Comparison of ENCODE assay signal across 13 cellular contexts in the genomic region with DNA sequence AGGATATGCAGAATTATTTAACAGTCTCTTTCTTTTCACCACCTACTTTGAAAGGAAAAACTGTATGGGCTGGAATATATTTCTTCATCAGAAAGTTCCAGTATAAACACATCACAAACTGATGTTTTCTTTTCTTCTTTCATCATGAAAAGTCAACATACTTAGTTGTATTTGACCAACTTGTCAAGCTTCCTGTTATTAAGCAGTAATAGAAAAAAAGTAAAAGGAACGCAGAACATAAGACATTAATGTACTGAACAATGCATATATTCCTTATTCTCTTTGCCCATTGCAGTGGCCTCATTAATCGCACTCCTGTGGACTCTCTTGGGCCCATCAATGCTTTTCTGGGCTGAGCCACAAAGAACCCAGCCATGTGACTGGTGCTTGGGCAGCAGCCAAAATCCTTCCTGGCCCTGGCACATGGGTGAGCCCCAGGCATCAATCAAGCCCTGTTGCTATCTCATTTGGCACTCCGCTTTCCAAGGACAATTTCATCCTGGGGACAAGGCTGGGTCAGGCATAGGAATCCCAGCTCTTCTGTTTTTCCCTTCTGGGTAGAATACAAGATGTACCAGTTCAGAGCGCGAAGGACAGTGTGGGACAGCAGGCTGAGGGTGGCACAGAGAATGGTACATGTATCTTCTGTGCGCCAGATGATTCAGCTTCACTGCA. TPM values are rescaled to one million over a fixed set of nuclear protein-coding genes. Genes with fewer than 3 reads are reported as not detected.
DNase-seq lines count a peak whose midpoint lies in the region; ATAC-seq and TF ChIP-seq lines count a peak whose summit lies in the region.
"Had no signal": no experiment of that assay in that cellular context is flagged by ENCODE, and none has a peak within 500 bp of the region (broad histone marks: within the 10 kb centered on the region; RNA-seq: fewer than 3 reads in every experiment).

No MANE protein-coding gene starts in this region.

- H3K14ac ChIP-seq in mesenchymal stem cell (ENCODE audit: low read length in 2 of 2) = peak overlapping the region in 1 of 2 experiments; percentile 3

- no peak overlapping the region for H3K23ac ChIP-seq in mesenchymal stem cell (ENCODE audit: low read length in 2 of 2)

- TF ChIP-seq CTCF in BE2C (IDR thresholded peaks at IDR 0.05; ENCODE audit: low read depth, low read length) = no peak
- no peak for TF ChIP-seq CTCF in dorsolateral prefrontal cortex (IDR thresholded peaks at IDR 0.05 in 54 of 56, conservative IDR thresholded peaks at IDR 0.05 in 2 of 56; ENCODE audit: low read depth in 1 of 56, partially characterized antibody in 56 of 56)
- TF ChIP-seq CTCF in GM20000 (IDR thresholded peaks at IDR 0.05; ENCODE audit: extremely low read depth, missing control alignments) = no peak
- TF ChIP-seq CTCF in sigmoid colon (IDR thresholded peaks at IDR 0.05) = no peak
- TF ChIP-seq CTCF in mesothelial cell of epicardium (IDR thresholded peaks at IDR 0.05; ENCODE audit: unreplicated experiment) = no peak

- no peak overlapping the region for H3K4ac ChIP-seq in mesenchymal stem cell (ENCODE audit: low read depth in 1 of 2, low read length in 2 of 2)

- H3K4me3 ChIP-seq in BE2C (ENCODE audit: low read depth, low read length) (no peak overlapping the region), dorsolateral prefrontal cortex (no peak overlapping the region), mesenchymal stem cell (ENCODE audit: insufficient read depth in 1 of 2, low read depth in 1 of 2, low read length in 2 of 2) (no peak overlapping the region), sigmoid colon (no peak overlapping the region)

- H2BK120ac ChIP-seq in mesenchymal stem cell (ENCODE audit: low read depth, low read length) = no peak overlapping the region

- peaks cover 18% of the 10 kb centered on the region for H3K4me1 Mint-ChIP-seq in mesothelial cell of epicardium
- H3K4me1 Mint-ChIP-seq: natural killer cell had no signal

- peak overlapping the region; percentile 55 for H4K91ac ChIP-seq in mesenchymal stem cell (ENCODE audit: low read length)

- H3K36me3 ChIP-seq in BE2C (no peaks in the 10 kb centered on the region), mesenchymal stem cell (ENCODE audit: control insufficient read depth in 1 of 2, insufficient read depth in 2 of 2, low read depth in 1 of 2, low read length in 2 of 2) (peaks cover 0 to 8% of the 10 kb centered on the region in 2 experiments), sigmoid colon (no peaks in the 10 kb centered on the region)

- H3K4me2 ChIP-seq in mesenchymal stem cell (ENCODE audit: low read length, poor library complexity, severe bottlenecking) = no peak overlapping the region

- H3K27me3 ChIP-seq in BE2C (no peaks in the 10 kb centered on the region), dorsolateral prefrontal cortex (no peaks in the 10 kb centered on the region), mesenchymal stem cell (ENCODE audit: control insufficient read depth in 1 of 2, insufficient read depth in 1 of 2, low read length in 2 of 2) (no peaks in the 10 kb centered on the region), sigmoid colon (no peaks in the 10 kb centered on the region)

- TF ChIP-seq EP300 in sigmoid colon (IDR thresholded peaks at IDR 0.05) = no peak

- H3K4me1 ChIP-seq in BE2C (peaks cover 19% of the 10 kb centered on the region), mesenchymal stem cell (ENCODE audit: control insufficient read depth, insufficient read depth, low read depth, low read length) (peaks cover 4% of the 10 kb centered on the region), sigmoid colon (peaks cover 0 to 43% (median 32%) of the 10 kb centered on the region in 4 donors)

- H3K18ac ChIP-seq in mesenchymal stem cell (ENCODE audit: low read depth in 1 of 2, low read length in 2 of 2) = peak overlapping the region in 1 of 2 experiments; percentile 0

- H3K4me3 Mint-ChIP-seq in mesothelial cell of epicardium = no peak overlapping the region
- H3K4me3 Mint-ChIP-seq: natural killer cell had no signal

- H3K36me3 Mint-ChIP-seq in mesothelial cell of epicardium = peaks cover 58% of the 10 kb centered on the region
- H3K36me3 Mint-ChIP-seq: natural killer cell had no signal

- H4K8ac ChIP-seq in mesenchymal stem cell (ENCODE audit: low read length) = no peak overlapping the region

- TF ChIP-seq POLR2A in sigmoid colon (IDR thresholded peaks at IDR 0.05) = no peak

- no peak overlapping the region for H3K27ac Mint-ChIP-seq in mesothelial cell of epicardium
- H3K27ac Mint-ChIP-seq: natural killer cell had no signal

- H3K9me3 ChIP-seq in BE2C (no peaks in the 10 kb centered on the region), mesenchymal stem cell (ENCODE audit: control insufficient read depth, low read length) (no peaks in the 10 kb centered on the region), sigmoid colon (no peaks in the 10 kb centered on the region)

- no peak overlapping the region for H2BK15ac ChIP-seq in mesenchymal stem cell (ENCODE audit: low read depth, poor library complexity, severe bottlenecking)

- WGBS in mesenchymal stem cell = 100% methylated on average over 5 of the region's 6 CpGs
- WGBS in sigmoid colon, 2 donors = 95% methylated on average over 6 of the region's 6 CpGs

- peaks cover 17% of the 10 kb centered on the region for H3K79me1 ChIP-seq in mesenchymal stem cell (replicated peaks; ENCODE audit: low read length, poor library complexity, severe bottlenecking)

- H2BK5ac ChIP-seq in mesenchymal stem cell (ENCODE audit: low read depth, low read length, poor library complexity, severe bottlenecking) = no peak overlapping the region

- H2AK5ac ChIP-seq in mesenchymal stem cell (ENCODE audit: low read length, severe bottlenecking) = peak overlapping the region; percentile 46

- ATAC-seq in GM21717 (IDR thresholded peaks at IDR 0.05; ENCODE audit: unreplicated experiment) = no peak
- ATAC-seq: natural killer cell had no signal

- H2AFZ ChIP-seq in mesenchymal stem cell (ENCODE audit: low read depth, low read length) = no peak overlapping the region

- DNase-seq in BE2C (peak; percentile 77), NCI-H1694 treated with DMSO at 0.1 percent for 48 hours (lab: John Stamatoyannopoulos, UW) (peak; percentile 3), dorsolateral prefrontal cortex (peak in 8 of 10 donors; percentile 31 to 71 (median 66)), mesenchymal stem cell (no peak), GM20000 (ENCODE audit: low spot score) (no peak), sigmoid colon (no peak), mesothelial cell of epicardium (ENCODE audit: low spot score in 2 of 2, unreplicated experiment in 2 of 2) (no peak)
- DNase-seq: activated CD4-positive, alpha-beta T cell treated with anti-CD3 and anti-CD28 coated beads for 4 hours; activated gamma-delta T cell; cerebellar nuclear complex; natural killer cell had no signal

- intact Hi-C loops in dorsolateral prefrontal cortex (cut with DNase I) (loop anchor here in 1 of 2 donors (5.0 kb wide), 1 partner anchor 46 kb away; no protein-coding TSS in a partner anchor), sigmoid colon (cut with DNase I) (no loop called here)

- H3K9ac ChIP-seq in mesenchymal stem cell (ENCODE audit: low read length) = no peak overlapping the region

- H3K27ac ChIP-seq in dorsolateral prefrontal cortex (peak overlapping the region in 56 of 59 donors; percentile 4 to 82 (median 58)), mesenchymal stem cell (ENCODE audit: low read length, poor library complexity, severe bottlenecking) (peak overlapping the region; percentile 13), sigmoid colon (no peak overlapping the region)
- H3K27ac ChIP-seq: HL-60 had no signal

- H3K27me3 Mint-ChIP-seq in mesothelial cell of epicardium (ENCODE audit: low read depth) = no peaks in the 10 kb centered on the region

- H3K9me3 Mint-ChIP-seq in mesothelial cell of epicardium = peaks cover 11% of the 10 kb centered on the region
- H3K9me3 Mint-ChIP-seq: natural killer cell had no signal

- no peak overlapping the region for H2BK12ac ChIP-seq in mesenchymal stem cell (ENCODE audit: low read length in 2 of 2)

RNA-seq across cellular contexts. Expression of gene RHOBTB1, which starts 42.3 kb away (rescaled TPM):
- 3.6 TPM for polyA plus RNA-seq in BE2C (2012; ENCODE audit: insufficient read depth, insufficient read length, low read depth)
- total RNA-seq in dorsolateral prefrontal cortex (10 to 100 TPM in 112 of 120 experiments, 1 to 10 TPM in 8; 6.6 to 36.7 (median 15.0) TPM), sigmoid colon (10 to 100 TPM in 3 of 4 donors, 1 to 10 TPM in 1; 8.6 to 25.5 (median 14.3) TPM), mesothelial cell of epicardium (50.3 to 52.5 TPM (median 51.2 TPM) in 3 replicates)
- polyA plus RNA-seq in mesenchymal stem cell (2013, experiment 1 of 2) = 60.2 TPM
- polyA plus RNA-seq in mesenchymal stem cell (2013, experiment 2 of 2) = 60.6 TPM
- polyA plus RNA-seq in sigmoid colon = 1 to 10 TPM; 3.3 to 6.0 (median 4.9) TPM

Comparison
In these comparisons a context has a peak if more than half of its experiments do, and no peak if none do; other contexts are left out.
1. DNase-seq: peak in BE2C (single experiment), NCI-H1694 treated with DMSO at 0.1 percent for 48 hours (single experiment) and dorsolateral prefrontal cortex (8 of 10); none in mesenchymal stem cell (single experiment), GM20000 (single experiment), sigmoid colon (single experiment) and mesothelial cell of epicardium (0 of 2).
2. H3K27ac ChIP-seq: peak in dorsolateral prefrontal cortex (56 of 59) and mesenchymal stem cell (single experiment); none in sigmoid colon (0 of 4).